ENCODE assay signal across 8 cellular contexts in the genomic region with DNA sequence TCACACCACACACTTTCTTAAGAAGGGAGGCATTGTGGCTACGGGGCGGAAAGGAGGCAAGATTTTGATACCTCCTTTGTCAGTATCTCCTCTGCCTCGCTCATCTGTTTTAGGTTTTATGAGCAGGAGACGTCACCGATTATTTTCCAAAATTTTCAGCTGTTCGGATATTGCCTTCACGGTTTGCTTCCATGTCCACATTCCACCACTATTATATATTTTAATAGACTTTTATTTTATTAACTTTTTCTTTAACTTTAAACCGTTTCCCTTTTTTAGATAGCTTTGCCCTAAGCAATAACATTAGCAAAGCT. TPM values are rescaled to one million over a fixed set of nuclear protein-coding genes. Genes with fewer than 3 reads are reported as not detected.
DNase-seq lines count a peak whose midpoint lies in the region; ATAC-seq lines count a peak whose summit lies in the region.

No MANE protein-coding gene starts in this region.

- H3K36me3 Mint-ChIP-seq in activated T-helper 2 cell treated with anti-CD3 and anti-CD28 coated beads, Interferon-gamma antibody, Interleukin-2, Interleukin-4, amounts not matched to agents 10 μg/mL and 5 μg/mL and 100 μg/mL, durations not matched to agents 14 hours and 24 hours and 36 hours (ENCODE audit: low read depth), result no peaks in the 10 kb centered on the region

- no peaks in the 10 kb centered on the region for H3K9me3 ChIP-seq in iPS-18a (ENCODE audit: control insufficient read depth, low read depth, low read length)

- no peaks in the 10 kb centered on the region for H3K9me3 Mint-ChIP-seq in activated T-helper 2 cell treated with anti-CD3 and anti-CD28 coated beads, Interferon-gamma antibody, Interleukin-2, Interleukin-4, amounts not matched to agents 10 μg/mL and 5 μg/mL and 100 μg/mL, durations not matched to agents 14 hours and 24 hours and 36 hours
- H3K9me3 Mint-ChIP-seq in stimulated activated naive CD8-positive, alpha-beta T cell treated with anti-CD3 and anti-CD28 coated beads, Interleukin-15, amount 100 ng/mL, for 72 hours, result no peaks in the 10 kb centered on the region

- peak overlapping the region; percentile 62 for H3K4me3 ChIP-seq in iPS-18a (ENCODE audit: low read length)

- H3K27me3 ChIP-seq in iPS-18a (ENCODE audit: control insufficient read depth, insufficient read depth, low read length), result peaks cover 3% of the 10 kb centered on the region

- H3K4me1 Mint-ChIP-seq in activated T-helper 2 cell treated with anti-CD3 and anti-CD28 coated beads, Interferon-gamma antibody, Interleukin-2, Interleukin-4, amounts not matched to agents 10 μg/mL and 5 μg/mL and 100 μg/mL, durations not matched to agents 14 hours and 24 hours and 36 hours (ENCODE audit: low read depth), result peaks cover 23% of the 10 kb centered on the region
- peaks cover 42% of the 10 kb centered on the region for H3K4me1 Mint-ChIP-seq in stimulated activated naive CD8-positive, alpha-beta T cell treated with anti-CD3 and anti-CD28 coated beads, Interleukin-15, amount 100 ng/mL, for 72 hours

- no peaks in the 10 kb centered on the region for H3K36me3 ChIP-seq in iPS-18a (ENCODE audit: control insufficient read depth, low read depth, low read length)

- peaks cover 21% of the 10 kb centered on the region for H3K4me1 ChIP-seq in iPS-18a (ENCODE audit: control insufficient read depth, low read depth, low read length)

- intact Hi-C loops in activated T-helper 2 cell treated with anti-CD3 and anti-CD28 coated beads, Interferon-gamma antibody, Interleukin-2, Interleukin-4, amounts not matched to agents 10 μg/mL and 5 μg/mL and 100 μg/mL, durations not matched to agents 14 hours and 24 hours and 36 hours (cut with micrococcal nuclease), result loop anchor here (1.0 kb wide), 1 partner anchor 326 kb away; a partner anchor contains a TSS

- no peaks in the 10 kb centered on the region for H3K27me3 Mint-ChIP-seq in activated T-helper 2 cell treated with anti-CD3 and anti-CD28 coated beads, Interferon-gamma antibody, Interleukin-2, Interleukin-4, amounts not matched to agents 10 μg/mL and 5 μg/mL and 100 μg/mL, durations not matched to agents 14 hours and 24 hours and 36 hours (ENCODE audit: low read depth)
- peaks cover 13% of the 10 kb centered on the region for H3K27me3 Mint-ChIP-seq in stimulated activated naive CD8-positive, alpha-beta T cell treated with anti-CD3 and anti-CD28 coated beads, Interleukin-15, amount 100 ng/mL, for 72 hours

- peak overlapping the region; percentile 50 for H3K27ac Mint-ChIP-seq in activated T-helper 2 cell treated with anti-CD3 and anti-CD28 coated beads, Interferon-gamma antibody, Interleukin-2, Interleukin-4, amounts not matched to agents 10 μg/mL and 5 μg/mL and 100 μg/mL, durations not matched to agents 14 hours and 24 hours and 36 hours
- H3K27ac Mint-ChIP-seq in stimulated activated naive CD8-positive, alpha-beta T cell treated with anti-CD3 and anti-CD28 coated beads, Interleukin-15, amount 100 ng/mL, for 72 hours, result peak overlapping the region; percentile 99 to 100

- peak overlapping the region; percentile 89 for H3K9ac ChIP-seq in iPS-18a (ENCODE audit: low read length)

- H3K4me3 Mint-ChIP-seq in activated T-helper 2 cell treated with anti-CD3 and anti-CD28 coated beads, Interferon-gamma antibody, Interleukin-2, Interleukin-4, amounts not matched to agents 10 μg/mL and 5 μg/mL and 100 μg/mL, durations not matched to agents 14 hours and 24 hours and 36 hours (ENCODE audit: low read depth), result peak overlapping the region; percentile 86
- H3K4me3 Mint-ChIP-seq in stimulated activated naive CD8-positive, alpha-beta T cell treated with anti-CD3 and anti-CD28 coated beads, Interleukin-15, amount 100 ng/mL, for 72 hours, result peak overlapping the region; percentile 93

- DNase-seq in NOMO-1 treated with DMSO at 0.1 percent for 48 hours (lab: John Stamatoyannopoulos, UW; ENCODE audit: unreplicated experiment) (peak; percentile 37), NOMO-1 treated with dmso at 0.1 percent for 144 hours (lab: John Stamatoyannopoulos, UW; ENCODE audit: unreplicated experiment) (no peak)
- no peak for DNase-seq in activated T-helper 2 cell treated with anti-CD3 and anti-CD28 coated beads, Interferon-gamma antibody, Interleukin-2, Interleukin-4, amounts not matched to agents 10 μg/mL and 5 μg/mL and 100 μg/mL, durations not matched to agents 14 hours and 24 hours and 36 hours (ENCODE audit: low spot score)
- DNase-seq in stimulated activated naive CD8-positive, alpha-beta T cell treated with anti-CD3 and anti-CD28 coated beads, Interleukin-15, amount 100 ng/mL, for 72 hours, result no peak

- no peak for ATAC-seq in stimulated activated naive CD8-positive, alpha-beta T cell treated with anti-CD3 and anti-CD28 coated beads, Interleukin-15, amount 100 ng/mL, for 72 hours
- ATAC-seq in HG03457 (IDR thresholded peaks at IDR 0.05; ENCODE audit: unreplicated experiment) (no peak), GM19023 (IDR thresholded peaks at IDR 0.05; ENCODE audit: unreplicated experiment) (no peak), GM19035 (IDR thresholded peaks at IDR 0.05; ENCODE audit: unreplicated experiment) (no peak)

- H3K27ac ChIP-seq in iPS-18a (ENCODE audit: low read length), result peak overlapping the region; percentile 96

RNA-seq across cellular contexts. Expression of a gene that starts 33.7 kb away (rescaled TPM):
- not detected in 2 replicates for total RNA-seq in activated T-helper 2 cell treated with anti-CD3 and anti-CD28 coated beads, Interferon-gamma antibody, Interleukin-2, Interleukin-4, amounts not matched to agents 10 μg/mL and 5 μg/mL and 100 μg/mL, durations not matched to agents 14 hours and 24 hours and 36 hours
